8 cellular contexts compared by ENCODE assay signal in genomic region chr16:66880288-66881013, GRCh38. TPM values are rescaled to one million over a fixed set of nuclear protein-coding genes. Genes with fewer than 3 reads are reported as not detected.
DNase-seq lines count a peak whose midpoint lies in the region; ATAC-seq, FAIRE-seq and TF ChIP-seq lines count a peak whose summit lies in the region.

A gene with protein sequence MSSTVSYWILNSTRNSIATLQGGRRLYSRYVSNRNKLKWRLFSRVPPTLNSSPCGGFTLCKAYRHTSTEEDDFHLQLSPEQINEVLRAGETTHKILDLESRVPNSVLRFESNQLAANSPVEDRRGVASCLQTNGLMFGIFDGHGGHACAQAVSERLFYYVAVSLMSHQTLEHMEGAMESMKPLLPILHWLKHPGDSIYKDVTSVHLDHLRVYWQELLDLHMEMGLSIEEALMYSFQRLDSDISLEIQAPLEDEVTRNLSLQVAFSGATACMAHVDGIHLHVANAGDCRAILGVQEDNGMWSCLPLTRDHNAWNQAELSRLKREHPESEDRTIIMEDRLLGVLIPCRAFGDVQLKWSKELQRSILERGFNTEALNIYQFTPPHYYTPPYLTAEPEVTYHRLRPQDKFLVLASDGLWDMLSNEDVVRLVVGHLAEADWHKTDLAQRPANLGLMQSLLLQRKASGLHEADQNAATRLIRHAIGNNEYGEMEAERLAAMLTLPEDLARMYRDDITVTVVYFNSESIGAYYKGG (plus strand): TSS chr16:66880515. CDS start chr16:66884285, 3,770 bp downstream.

- H3K9me3 ChIP-seq in adrenal gland (replicated peaks in 1 of 3) (no peaks in the 10 kb centered on the region), heart left ventricle (no peaks in the 10 kb centered on the region), transverse colon (no peaks in the 10 kb centered on the region)

- H3K4me3 Mint-ChIP-seq in T-cell: peak within 1 kb of the TSS; percentile 98 to 99 (median 99)

- TF ChIP-seq EP300 in transverse colon (IDR thresholded peaks at IDR 0.05; ENCODE audit: low read depth): no peak

- 0% methylated on average over 5 to 58 of the region's 58 CpGs for WGBS in adrenal gland, 4 donors
- 0 to 1% (median 1%) methylated on average over 20 to 58 of the region's 58 CpGs for WGBS in heart left ventricle, 4 donors
- WGBS in transverse colon (ENCODE audit: low coverage in 1 of 2), 2 donors: 1% methylated on average over 23 of the region's 58 CpGs; no CpG with 5 or more reads in 1 of the 2 donors

- H3K27me3 ChIP-seq in adrenal gland (no peaks in the 10 kb centered on the region), heart left ventricle (no peaks in the 10 kb centered on the region), transverse colon (no peaks in the 10 kb centered on the region)

- no peaks in the 10 kb centered on the region for H3K9me3 Mint-ChIP-seq in T-cell

- peak within 1 kb of the TSS; percentile 88 for H3K27ac Mint-ChIP-seq in T-cell

- peak; percentile 67; the same call in 1 of the 2 replicates for TF ChIP-seq POLR2A in GM12892 (IDR thresholded peaks at IDR 0.05; ENCODE audit: low read depth, low read length)
- peak in 1 of 2 donors; percentile 76 for TF ChIP-seq POLR2A in adrenal gland (IDR thresholded peaks at IDR 0.05)
- TF ChIP-seq POLR2A in heart left ventricle (IDR thresholded peaks at IDR 0.05): peak in 1 of 2 donors; percentile 42
- peak; percentile 71 for TF ChIP-seq POLR2A in transverse colon (IDR thresholded peaks at IDR 0.05)

- POLR2A ChIA-PET in T-cell (lab: Charles Lee): interaction anchor here (0.5 to 0.6 kb wide), 5 partner anchors 20 to 960 kb away, joined by 3 to 4 read pairs (median 4); partner anchors contain the start of gene CKLF (in 1 of the 2)

- peaks cover 0 to 15% of the 10 kb centered on the region in 2 donors for H3K36me3 ChIP-seq in adrenal gland (replicated peaks in 1 of 2)
- H3K36me3 ChIP-seq in heart left ventricle: peaks cover 0 to 17% (median 14%) of the 10 kb centered on the region in 9 donors
- H3K36me3 ChIP-seq in transverse colon: peaks cover 0 to 5% (median 0%) of the 10 kb centered on the region in 4 donors

- H3K27ac ChIP-seq in adrenal gland (peak within 1 kb of the TSS in 3 of 5 donors; percentile 10 to 78 (median 46)), heart left ventricle (peak within 1 kb of the TSS in 11 of 12 donors; percentile 5 to 76 (median 50)), transverse colon (peak within 1 kb of the TSS; percentile 63 to 79 (median 70))

- ATAC-seq in HG02763 (IDR thresholded peaks at IDR 0.05; ENCODE audit: unreplicated experiment) (peak; percentile 94), T-cell (replicated peaks in 1 of 4) (peak; percentile 98 to 99 (median 99)), heart left ventricle (peak; percentile 98 to 99 (median 98))

- H3K4me1 ChIP-seq in adrenal gland (replicated peaks in 1 of 2): peaks cover 13 to 14% of the 10 kb centered on the region in 2 donors
- H3K4me1 ChIP-seq in heart left ventricle: peaks cover 0 to 18% (median 10%) of the 10 kb centered on the region in 12 donors
- peaks cover 8 to 25% (median 9%) of the 10 kb centered on the region in 4 donors for H3K4me1 ChIP-seq in transverse colon

- intact Hi-C loops in adrenal gland (cut with DNase I) (no loop called here), heart left ventricle (cut with DNase I) (no loop called here), transverse colon (cut with DNase I; ENCODE audit: low total_unique reads) (no loop called here)

- peaks cover 12% of the 10 kb centered on the region for H3K36me3 Mint-ChIP-seq in T-cell

- CTCF ChIA-PET in T-cell (lab: Charles Lee): interaction anchor here (0.5 to 1.5 kb wide), 8 partner anchors 13 to 742 kb away, joined by 3 to 12 read pairs (median 4); partner anchors contain the start of gene NAE1 (in 1 of the 2)

- H3K4me1 Mint-ChIP-seq in T-cell: peaks cover 31 to 41% (median 31%) of the 10 kb centered on the region in 3 donors

- in situ Hi-C loops in transverse colon (cut with MboI; ENCODE audit: low pct_ligation_motif_present in 1 of 4, low pct_unique_long_range_greater_than_20kb in 1 of 4, low sequenced_read_pairs in 3 of 4): no loop called here

- H3K4me3 ChIP-seq in adrenal gland (peak within 1 kb of the TSS; percentile 52 to 73 (median 62)), heart left ventricle (peak within 1 kb of the TSS; percentile 69 to 98 (median 86)), transverse colon (peak within 1 kb of the TSS; percentile 48 to 70 (median 66))

- peak; percentile 82 for DNase-seq in GM12892 (ENCODE audit: insufficient read length)
- peak; percentile 85 to 98 (median 95) for DNase-seq in NCI-H1417 (lab: John Stamatoyannopoulos, UW)
- DNase-seq in T-cell: peak; percentile 75 to 89 (median 84)
- peak; percentile 96 to 98 (median 97) for DNase-seq in adrenal gland
- peak; percentile 95 to 97 (median 96) for DNase-seq in heart left ventricle
- peak; percentile 96 for DNase-seq in pons (ENCODE audit: low spot score)
- peak; percentile 96 for DNase-seq in transverse colon

- no peaks in the 10 kb centered on the region for H3K27me3 Mint-ChIP-seq in T-cell

- peak; percentile 92 for FAIRE-seq in GM12892 (lab: Jason Lieb, UNC)

- TF ChIP-seq CTCF in adrenal gland (IDR thresholded peaks at IDR 0.05): no peak
- peak in 1 of 12 donors; percentile 5 for TF ChIP-seq CTCF in heart left ventricle (IDR thresholded peaks at IDR 0.05)
- TF ChIP-seq CTCF in transverse colon (IDR thresholded peaks at IDR 0.05): no peak

RNA-seq across cellular contexts. Expression of the gene that starts here (rescaled TPM):
- 4.8 TPM for polyA plus RNA-seq in GM12892 (2012; ENCODE audit: missing spikeins)
- total RNA-seq in T-cell: 10 to 100 TPM in 3 of 5 donors, 1 to 10 TPM in 2; 7.1 to 16.5 (median 12.5) TPM
- 10 to 100 TPM in 7 of 8 donors, 1 to 10 TPM in 1; 3.6 to 27.8 (median 13.9) TPM for total RNA-seq in adrenal gland
- polyA plus RNA-seq in adrenal gland: 10 to 100 TPM in 1 of 3 donors, 1 to 10 TPM in 2; 1.3 to 12.1 (median 2.7) TPM
- total RNA-seq in heart left ventricle: 1 to 10 TPM; 2.1 to 7.5 (median 3.9) TPM
- polyA plus RNA-seq in heart left ventricle: 1 to 10 TPM; 1.1 to 3.2 TPM
- 10 to 100 TPM in 2 of 4 donors, 1 to 10 TPM in 2; 4.9 to 36.2 (median 11.5) TPM for total RNA-seq in transverse colon

Comparison
In these comparisons a context has a peak if more than half of its experiments do, and no peak if none do; other contexts are left out.
1. Peak in every context shown above with its lines: DNase-seq, ATAC-seq, H3K4me3 ChIP-seq and H3K27ac ChIP-seq.